ENCODE assay signal across 9 cellular contexts in genomic region chr5:132103969-132104391, GRCh38. TPM values are rescaled to one million over a fixed set of nuclear protein-coding genes. Genes with fewer than 3 reads are reported as not detected.
A peak's percentile ranks its signal among the peaks of the same experiment; 100 is the strongest.
DNase-seq lines count a peak whose midpoint lies in the region; ATAC-seq, FAIRE-seq and TF ChIP-seq lines count a peak whose summit lies in the region.
"Had no signal": no experiment of that assay in that cellular context is flagged by ENCODE, and none has a peak within 500 bp of the region (broad histone marks: within the 10 kb centered on the region; RNA-seq: fewer than 3 reads in every experiment).

No MANE protein-coding gene starts in this region.

- H3K4me2 ChIP-seq in Loucy (ENCODE audit: low read depth, low read length, poor library complexity, severe bottlenecking) (peak overlapping the region; percentile 81), fibroblast of lung (ENCODE audit: extremely low read depth, insufficient read depth, low read length) (peak overlapping the region; percentile 82)

- H3K9me3 Mint-ChIP-seq in endothelial cell (ENCODE audit: unreplicated experiment), result no peaks in the 10 kb centered on the region

- no peak overlapping the region for H3K4me3 Mint-ChIP-seq in endothelial cell (ENCODE audit: unreplicated experiment)

- H3F3A ChIP-seq in Loucy (ENCODE audit: low read depth), result no peaks in the 10 kb centered on the region

- DNase-seq in G401 (ENCODE audit: low spot score) (peak; percentile 88), fibroblast of lung (ENCODE audit: low read depth in 2 of 2) (peak in 1 of 2 donors; percentile 9), endothelial cell (ENCODE audit: low spot score) (no peak), HTR-8/SVneo (ENCODE audit: insufficient read length, low spot score) (no peak), GOT3 (lab: John Stamatoyannopoulos, UW) (no peak)
- DNase-seq in activated effector memory CD4-positive, alpha-beta T cell treated with anti-CD3 and anti-CD28 coated beads, Interleukin-2, amount 50 U/mL, for 16 hours, result no peak

- H3K9me2 ChIP-seq in Loucy (replicated peaks; ENCODE audit: low read depth, low read length), result no peaks in the 10 kb centered on the region

- no peak for TF ChIP-seq CTCF in Loucy (conservative IDR thresholded peaks at IDR 0.05; ENCODE audit: low read length)
- no peak for TF ChIP-seq CTCF in fibroblast of lung (conservative IDR thresholded peaks at IDR 0.05 in 1 of 2, IDR thresholded peaks at IDR 0.05 in 1 of 2; ENCODE audit: low read depth in 1 of 2, low read length in 2 of 2)
- TF ChIP-seq CTCF in endothelial cell (IDR thresholded peaks at IDR 0.05; ENCODE audit: unreplicated experiment), result no peak

- H4K20me1 ChIP-seq in Loucy (ENCODE audit: insufficient read depth, low read length, poor library complexity, severe bottlenecking) (no peaks in the 10 kb centered on the region), fibroblast of lung (ENCODE audit: control insufficient read depth, extremely low read depth, insufficient read depth, low read length) (no peaks in the 10 kb centered on the region)

- FAIRE-seq in HTR-8/SVneo (lab: Jason Lieb, UNC), result no peak

- H2AFZ ChIP-seq in Loucy (ENCODE audit: low read length), result no peak overlapping the region
- H2AFZ ChIP-seq in fibroblast of lung (ENCODE audit: low read length), result no peak overlapping the region

- ATAC-seq in GM21526 (IDR thresholded peaks at IDR 0.05; ENCODE audit: low FRiP score, unreplicated experiment), result peak; percentile 17

- no peaks in the 10 kb centered on the region for H3K9me3 ChIP-seq in Loucy (ENCODE audit: insufficient read depth, low read depth, low read length)
- H3K9me3 ChIP-seq in fibroblast of lung (ENCODE audit: control insufficient read depth, insufficient read depth, low read depth, low read length), result no peaks in the 10 kb centered on the region

- peak overlapping the region; percentile 98 for H3K27ac ChIP-seq in fibroblast of lung (ENCODE audit: insufficient read depth, low read length)
- H3K27ac ChIP-seq: dorsolateral prefrontal cortex had no signal

- H3K79me2 ChIP-seq in Loucy (ENCODE audit: insufficient read depth, low read length) (no peaks in the 10 kb centered on the region), fibroblast of lung (ENCODE audit: control insufficient read depth, insufficient read depth, low read length) (no peaks in the 10 kb centered on the region)

- in situ Hi-C loops in G401 (cut with HindIII; ENCODE audit: low sequenced_read_pairs), result no loop called here

- H3K4me1 ChIP-seq in Loucy (ENCODE audit: insufficient read depth, low read length, poor library complexity, severe bottlenecking), result peaks cover 59% of the 10 kb centered on the region
- H3K4me1 ChIP-seq in fibroblast of lung (ENCODE audit: control insufficient read depth, extremely low read depth, insufficient read depth, low read length), result peaks cover 22% of the 10 kb centered on the region

- H3K27ac Mint-ChIP-seq in endothelial cell (ENCODE audit: unreplicated experiment), result no peak overlapping the region

- H3K36me3 Mint-ChIP-seq in endothelial cell (ENCODE audit: low read depth, unreplicated experiment), result no peaks in the 10 kb centered on the region

- H3K4me1 Mint-ChIP-seq in endothelial cell (ENCODE audit: unreplicated experiment), result no peaks in the 10 kb centered on the region

- H3K27me3 ChIP-seq in Loucy (ENCODE audit: insufficient read depth, low read length, poor library complexity, severe bottlenecking) (no peaks in the 10 kb centered on the region), fibroblast of lung (ENCODE audit: control insufficient read depth, insufficient read depth, low read length) (no peaks in the 10 kb centered on the region)
- H3K27me3 ChIP-seq: dorsolateral prefrontal cortex had no signal

- H3K9ac ChIP-seq in Loucy (ENCODE audit: low read depth, low read length, poor library complexity, severe bottlenecking), result no peak overlapping the region
- peak overlapping the region; percentile 30 for H3K9ac ChIP-seq in fibroblast of lung (ENCODE audit: insufficient read depth, low read length)

- H3K4me3 ChIP-seq in Loucy (ENCODE audit: low read length, poor library complexity, severe bottlenecking) (peak overlapping the region; percentile 59), fibroblast of lung (replicated peaks in 1 of 4; ENCODE audit: control extremely low read depth in 1 of 4, insufficient read depth in 1 of 4, low read depth in 3 of 4, low read length in 4 of 4) (no peak overlapping the region)
- H3K4me3 ChIP-seq: dorsolateral prefrontal cortex had no signal

- H3K36me3 ChIP-seq in Loucy (ENCODE audit: insufficient read depth, low read length), result no peaks in the 10 kb centered on the region
- H3K36me3 ChIP-seq in fibroblast of lung (ENCODE audit: control insufficient read depth, insufficient read depth, low read length), result no peaks in the 10 kb centered on the region

- H3K27me3 Mint-ChIP-seq in endothelial cell (ENCODE audit: unreplicated experiment), result peaks cover 9% of the 10 kb centered on the region

RNA-seq across cellular contexts. Expression of gene CSF2, which starts 30.4 kb away (rescaled TPM):
- not detected in 2 replicates for total RNA-seq in G401 (2014; rRNA removed; shearing (Covaris generic))
- 0.51 and 0.66 TPM in 2 replicates for total RNA-seq in fibroblast of lung
- 0.09 and 0.71 TPM in 2 replicates for polyA plus RNA-seq in fibroblast of lung
- polyA plus RNA-seq in fibroblast of lung (2012), result 0.17 and 0.56 TPM in 2 replicates
- not detected in 2 replicates for polyA minus RNA-seq in fibroblast of lung (ENCODE audit: low replicate concordance)
- total RNA-seq in endothelial cell (ENCODE audit: unreplicated experiment), result not detected
- total RNA-seq: dorsolateral prefrontal cortex had no signal

RNA-seq across cellular contexts. Expression of gene IL3, which starts 43.5 kb away (rescaled TPM):
- not detected in 2 replicates for total RNA-seq in G401 (2014; rRNA removed; shearing (Covaris generic))
- not detected in 2 replicates for total RNA-seq in fibroblast of lung
- not detected in 2 replicates for polyA plus RNA-seq in fibroblast of lung
- polyA plus RNA-seq in fibroblast of lung (2012), result not detected in 2 replicates
- not detected in 2 replicates for polyA minus RNA-seq in fibroblast of lung (ENCODE audit: low replicate concordance)
- total RNA-seq in endothelial cell (ENCODE audit: unreplicated experiment), result not detected
- total RNA-seq: dorsolateral prefrontal cortex had no signal
